ENCODE assay signal across 8 cellular contexts in genomic region chr7:23277359-23277989, GRCh38. TPM values are rescaled to one million over a fixed set of nuclear protein-coding genes. Genes with fewer than 3 reads are reported as not detected.
DNase-seq lines count a peak whose midpoint lies in the region; ATAC-seq, FAIRE-seq and TF ChIP-seq lines count a peak whose summit lies in the region.

No MANE protein-coding gene starts in this region.

- no peaks in the 10 kb centered on the region for H3K36me3 ChIP-seq in naive thymus-derived CD4-positive, alpha-beta T cell (ENCODE audit: control insufficient read depth in 2 of 3, insufficient read depth in 3 of 3, low read length in 3 of 3)

- H3K9me3 ChIP-seq in naive thymus-derived CD4-positive, alpha-beta T cell (ENCODE audit: control insufficient read depth in 2 of 3, low read length in 3 of 3): no peaks in the 10 kb centered on the region

- DNase-seq in COLO668 (lab: John Stamatoyannopoulos, UW; ENCODE audit: unreplicated experiment): peak; percentile 63
- DNase-seq in GM19239 (ENCODE audit: insufficient read length, low spot score): peak; percentile 40
- DNase-seq in NCI-H1417 (lab: John Stamatoyannopoulos, UW): peak; percentile 49 to 88 (median 76)
- DNase-seq in SKM-1 (lab: John Stamatoyannopoulos, UW; ENCODE audit: unreplicated experiment): peak; percentile 81
- no peak for DNase-seq in epithelial cell of proximal tubule (ENCODE audit: low read depth)
- DNase-seq in naive thymus-derived CD4-positive, alpha-beta T cell: peak in 7 of 9 donors; percentile 26 to 67 (median 62)
- no peak for DNase-seq in NK-92 treated with Interleukin-12 subunit alpha and Interleukin-12 subunit beta, amount 100 ng/mL, for 24 hours (lab: John Stamatoyannopoulos, UW)

- CTCF ChIA-PET in naive thymus-derived CD4-positive, alpha-beta T cell (lab: Charles Lee): interaction anchor here (0.5 to 2.3 kb wide), 7 partner anchors 10 to 270 kb away, joined by 3 to 7 read pairs (median 4); no protein-coding TSS in a partner anchor

- no peaks in the 10 kb centered on the region for H3K9me3 Mint-ChIP-seq in naive thymus-derived CD4-positive, alpha-beta T cell

- H3K4me3 Mint-ChIP-seq in naive thymus-derived CD4-positive, alpha-beta T cell: no peak overlapping the region

- peak; percentile 69 for ATAC-seq in naive thymus-derived CD4-positive, alpha-beta T cell
- no peak for ATAC-seq in HG03108 (IDR thresholded peaks at IDR 0.05; ENCODE audit: unreplicated experiment)

- H3K27me3 ChIP-seq in naive thymus-derived CD4-positive, alpha-beta T cell (ENCODE audit: control insufficient read depth in 2 of 2, insufficient read depth in 2 of 2, low read length in 2 of 2): no peaks in the 10 kb centered on the region

- TF ChIP-seq CTCF in epithelial cell of proximal tubule (conservative IDR thresholded peaks at IDR 0.05; ENCODE audit: low read depth, low read length): peak; percentile 94

- peak; percentile 63 for FAIRE-seq in GM19239 (lab: Jason Lieb, UNC)

- H3K27ac ChIP-seq in naive thymus-derived CD4-positive, alpha-beta T cell (ENCODE audit: low read depth, low read length): no peak overlapping the region

- no peak overlapping the region for H3K27ac Mint-ChIP-seq in naive thymus-derived CD4-positive, alpha-beta T cell

- H3K27me3 Mint-ChIP-seq in naive thymus-derived CD4-positive, alpha-beta T cell: peaks cover 0 to 4% (median 0%) of the 10 kb centered on the region in 5 donors

- H3K4me1 ChIP-seq in naive thymus-derived CD4-positive, alpha-beta T cell (ENCODE audit: control insufficient read depth in 2 of 2, insufficient read depth in 2 of 2, low read length in 2 of 2): peaks cover 0 to 4% of the 10 kb centered on the region in 2 donors

- H3K4me1 Mint-ChIP-seq in naive thymus-derived CD4-positive, alpha-beta T cell: peaks cover 2 to 15% (median 10%) of the 10 kb centered on the region in 7 donors

- POLR2A ChIA-PET in naive thymus-derived CD4-positive, alpha-beta T cell (lab: Charles Lee): interaction anchor here (0.6 to 1.1 kb wide), 2 partner anchors 17 to 250 kb away, joined by 3 to 5 read pairs; no protein-coding TSS in a partner anchor

- H3K36me3 Mint-ChIP-seq in naive thymus-derived CD4-positive, alpha-beta T cell: no peaks in the 10 kb centered on the region

- intact Hi-C loops in naive thymus-derived CD4-positive, alpha-beta T cell (cut with micrococcal nuclease): loop anchor here (1.0 to 5.0 kb wide), 9 partner anchors 22 to 435 kb away; partner anchors contain the start of genes MALSU1 (in 2 of the 2), IGF2BP3 (in 1 of the 2) and TRA2A (in 1 of the 2)

- H3K4me3 ChIP-seq in epithelial cell of proximal tubule (ENCODE audit: low read depth, low read length): no peak overlapping the region
- H3K4me3 ChIP-seq in naive thymus-derived CD4-positive, alpha-beta T cell (ENCODE audit: low read length): no peak overlapping the region

RNA-seq across cellular contexts. Expression of gene MALSU1, which starts 21.7 kb away (rescaled TPM):
- total RNA-seq in epithelial cell of proximal tubule: 95.7 and 97.4 TPM in 2 replicates
- 10 to 100 TPM; 32.7 to 48.3 (median 44.8) TPM for total RNA-seq in naive thymus-derived CD4-positive, alpha-beta T cell
- 10 to 100 TPM; 73.5 to 83.5 TPM for polyA plus RNA-seq in naive thymus-derived CD4-positive, alpha-beta T cell

RNA-seq across cellular contexts. Expression of gene GPNMB, which starts 30.9 kb away (rescaled TPM):
- 10.6 and 10.9 TPM in 2 replicates for total RNA-seq in epithelial cell of proximal tubule
- 10 to 100 TPM in 2 of 5 experiments, under 1 TPM in 2, not detected in 1; 0.56 to 30.5 (median 15.4) TPM for total RNA-seq in naive thymus-derived CD4-positive, alpha-beta T cell
- polyA plus RNA-seq in naive thymus-derived CD4-positive, alpha-beta T cell: not detected

Comparison
In these comparisons a context has a peak if more than half of its experiments do, and no peak if none do; other contexts are left out.
1. DNase-seq: peak in COLO668 (single experiment), GM19239 (single experiment), NCI-H1417 (3 of 3), SKM-1 (single experiment) and naive thymus-derived CD4-positive, alpha-beta T cell (7 of 9); none in epithelial cell of proximal tubule (single experiment) and NK-92 treated with Interleukin-12 subunit alpha and Interleukin-12 subunit beta, amount 100 ng/mL, for 24 hours (single experiment).